In genomic region chr20:54820392-54820791, GRCh38 we compare ENCODE assay signal across 33 cellular contexts.
"Had no signal": no experiment of that assay in that cellular context is flagged by ENCODE, and none has a peak within 500 bp of the region (broad histone marks: within the 10 kb centered on the region; RNA-seq: fewer than 3 reads in every experiment).

No MANE protein-coding gene starts in this region.

- H3K4me1 ChIP-seq: adrenal gland, ascending aorta, body of pancreas, breast epithelium had no signal

- H3K4me3 ChIP-seq: adrenal gland, ascending aorta, body of pancreas, breast epithelium, cardiac muscle cell had no signal

- H3K36me3 ChIP-seq: adrenal gland, ascending aorta, brain microvascular endothelial cell, breast epithelium, cardiac muscle cell had no signal

- H3K27me3 ChIP-seq: adrenal gland, ascending aorta, body of pancreas, brain microvascular endothelial cell, breast epithelium had no signal

- H3K9me3 ChIP-seq: adrenal gland, ascending aorta, body of pancreas, breast epithelium had no signal

- DNase-seq: activated effector memory CD4-positive, alpha-beta T cell treated with anti-CD3 and anti-CD28 coated beads, Interleukin-2, amount 50 U/mL, for 16 hours; activated effector memory CD4-positive, alpha-beta T cell treated with Interleukin-2 at 50 U/mL for 16 hours; activated gamma-delta T cell; activated gamma-delta T cell treated with Interleukin-2 at 50 U/mL for 16 hours; activated naive CD4-positive, alpha-beta T cell; activated naive CD4-positive, alpha-beta T cell treated with anti-CD3 and anti-CD28 coated beads for 36 hours; activated naive CD4-positive, alpha-beta T cell treated with anti-CD3 and anti-CD28 coated beads, Interleukin-2, amount 10 ng/mL, durations not matched to agents 7 days and 5 days; activated naive CD4-positive, alpha-beta T cell treated with anti-CD3 and anti-CD28 coated beads, Interleukin-2, amount 50 U/mL, for 16 hours; activated naive CD4-positive, alpha-beta T cell treated with Interleukin-2 at 50 U/mL for 16 hours; activated naive CD8-positive, alpha-beta T cell treated with anti-CD3 and anti-CD28 coated beads for 36 hours; activated naive CD8-positive, alpha-beta T cell treated with anti-CD3 and anti-CD28 coated beads, Interleukin-2, amount 10 ng/mL, durations not matched to agents 7 days and 5 days; activated naive CD8-positive, alpha-beta T cell treated with anti-CD3 and anti-CD28 coated beads, Interleukin-2, amount 50 U/mL, for 24 hours; activated T-cell treated with anti-CD3 and anti-CD28 coated beads, Interleukin-2, amount 50 U/mL, for 24 hours; activated T-cell treated with anti-CD3 and anti-CD28 coated beads, Interleukin-2, amount 50 U/mL, for 4 hours; activated T-cell treated with anti-CD3 and anti-CD28 coated beads, Interleukin-2, amount 50 U/mL, for 48 hours; activated T-cell treated with anti-CD3 and anti-CD28 coated beads, Interleukin-2, amount 50 U/mL, for 72 hours; adrenal gland; amniotic stem cell; amygdala; anterior cingulate cortex; aorta; body of pancreas; brain microvascular endothelial cell; caudate nucleus; central memory CD4-positive, alpha-beta T cell; cerebellar nuclear complex had no signal

- FAIRE-seq: astrocyte, bronchial epithelial cell had no signal

- H3K27ac ChIP-seq: adrenal gland, ascending aorta, body of pancreas, brain microvascular endothelial cell, breast epithelium, cardiac muscle cell had no signal

- ATAC-seq: activated naive CD4-positive, alpha-beta T cell treated with anti-CD3 and anti-CD28 coated beads, Interleukin-2, amount 50 U/mL, for 72 hours; activated naive CD8-positive, alpha-beta T cell treated with anti-CD3 and anti-CD28 coated beads, Interleukin-2, amount 50 U/mL, for 24 hours; activated T-cell treated with anti-CD3 and anti-CD28 coated beads, Interleukin-2, amount 50 U/mL, for 4 hours; activated T-cell treated with anti-CD3 and anti-CD28 coated beads, Interleukin-2, amount 50 U/mL, for 72 hours; activated T-helper 17 cell treated with anti-CD3 and anti-CD28 coated beads, Interleukin-2, amount 50 U/mL, for 72 hours; body of pancreas had no signal
